Comparison of ENCODE assay signal across 10 cellular contexts in genomic region chr11:72643547-72643946, GRCh38. TPM values are rescaled to one million over a fixed set of nuclear protein-coding genes. Genes with fewer than 3 reads are reported as not detected.
DNase-seq lines count a peak whose midpoint lies in the region; ATAC-seq, FAIRE-seq and TF ChIP-seq lines count a peak whose summit lies in the region.
"Had no signal": no experiment of that assay in that cellular context is flagged by ENCODE, and none has a peak within 500 bp of the region (broad histone marks: within the 10 kb centered on the region; RNA-seq: fewer than 3 reads in every experiment).

No MANE protein-coding gene starts in this region.

- no TSS peak for BruUV-seq in HCT116 (replicated peaks; lab: Mats Ljungman, UMichigan)

- peak overlapping the region; percentile 21 to 48 for H3K4me3 Mint-ChIP-seq in activated T-cell treated with anti-CD3 and anti-CD28 coated beads, Interleukin-2, amount 50 U/mL, for 72 hours

- H3K27ac Mint-ChIP-seq in activated T-cell treated with anti-CD3 and anti-CD28 coated beads, Interleukin-2, amount 50 U/mL, for 72 hours: no peak overlapping the region

- no peaks in the 10 kb centered on the region for H3K36me3 Mint-ChIP-seq in activated T-cell treated with anti-CD3 and anti-CD28 coated beads, Interleukin-2, amount 50 U/mL, for 72 hours (ENCODE audit: insufficient read depth in 2 of 2)

- intact Hi-C loops in HCT116 (cut with micrococcal nuclease): loop anchor here (1.0 to 2.0 kb wide), 3 partner anchors 44 to 161 kb away; no protein-coding TSS in a partner anchor

- peak overlapping the region; percentile 44 to 59 for H3K4me3 ChIP-seq in HCT116 (replicated peaks in 1 of 2; ENCODE audit: low read depth in 1 of 2, low read length in 2 of 2)
- no peak overlapping the region for H3K4me3 ChIP-seq in keratinocyte (ENCODE audit: control insufficient read depth in 2 of 3, extremely low read depth in 1 of 3, insufficient read depth in 2 of 3, low read depth in 1 of 3, low read length in 3 of 3)

- POLR2A ChIA-PET in HCT116 (lab: Charles Lee): interaction anchor here (0.8 kb wide), 1 partner anchor 11 kb away, joined by 3 read pairs; no protein-coding TSS in a partner anchor

- H3K9ac ChIP-seq in HCT116 (ENCODE audit: low read length) (peak overlapping the region; percentile 45), keratinocyte (ENCODE audit: control insufficient read depth, extremely low read depth, insufficient read depth, low read length) (no peak overlapping the region)

- RAD21 ChIA-PET in HCT116 (lab: Charles Lee; ENCODE audit: low non-redundant PET in 1 of 2, low total read pairs in 2 of 2, uncharacterized antibody in 2 of 2, unreplicated experiment in 2 of 2): interaction anchor here in 1 of 2 experiments (0.8 to 1.5 kb wide), 4 partner anchors 35 to 172 kb away, joined by 3 to 7 read pairs (median 3); no protein-coding TSS in a partner anchor

- H3K27ac ChIP-seq in HCT116 (ENCODE audit: low read depth, low read length) (no peak overlapping the region; the same call in 1 of the 2 replicates), keratinocyte (ENCODE audit: control insufficient read depth, insufficient read depth, low read length) (peak overlapping the region; percentile 12)
- H3K27ac ChIP-seq: HL-60 had no signal

- TF ChIP-seq RAD21 in HCT116 (IDR thresholded peaks at IDR 0.05; ENCODE audit: low read depth): no peak

- dilution Hi-C loops in keratinocyte (cut with MboI; ENCODE audit: extremely low pct_ligation_motif_present, low sequenced_read_pairs): no loop called here

- H3K4me1 ChIP-seq in HCT116 (ENCODE audit: control insufficient read depth in 1 of 2, insufficient read depth in 2 of 2, low read length in 2 of 2): peaks cover 4 to 22% of the 10 kb centered on the region in 2 experiments; a peak in 3 of 4 replicates
- peaks cover 5% of the 10 kb centered on the region for H3K4me1 ChIP-seq in keratinocyte (ENCODE audit: control insufficient read depth, extremely low read depth, insufficient read depth, low read length)

- H4K20me1 ChIP-seq in HCT116 (ENCODE audit: insufficient read depth) (no peaks in the 10 kb centered on the region), keratinocyte (ENCODE audit: control insufficient read depth, extremely low read depth, insufficient read depth, low read length) (no peaks in the 10 kb centered on the region)

- no peaks in the 10 kb centered on the region for H3K9me3 Mint-ChIP-seq in activated T-cell treated with anti-CD3 and anti-CD28 coated beads, Interleukin-2, amount 50 U/mL, for 72 hours

- DNase-seq in AG20443 (ENCODE audit: low spot score) (peak; percentile 28), HCT116 (ENCODE audit: low read depth, low spot score) (peak; percentile 31), keratinocyte (ENCODE audit: low read depth, low spot score) (peak; percentile 55), NCI-H146 treated with DMSO at 0.1 percent for 48 hours (lab: John Stamatoyannopoulos, UW; ENCODE audit: unreplicated experiment) (no peak)
- no peak for DNase-seq in activated T-cell treated with anti-CD3 and anti-CD28 coated beads, Interleukin-2, amount 50 U/mL, for 72 hours

- no peak for TF ChIP-seq CTCF in HCT116 (IDR thresholded peaks at IDR 0.05 in 2 of 3, conservative IDR thresholded peaks at IDR 0.05 in 1 of 3; ENCODE audit: borderline replicate concordance in 1 of 3, insufficient read depth in 1 of 3, low read depth in 2 of 3, low read length in 2 of 3)
- TF ChIP-seq CTCF in keratinocyte (optimal IDR thresholded peaks at IDR 0.05 in 1 of 3, IDR thresholded peaks at IDR 0.05 in 1 of 3, conservative IDR thresholded peaks at IDR 0.05 in 1 of 3; ENCODE audit: extremely low read depth in 1 of 3, insufficient read depth in 2 of 3, low read length in 3 of 3): no peak

- H3K27me3 Mint-ChIP-seq in activated T-cell treated with anti-CD3 and anti-CD28 coated beads, Interleukin-2, amount 50 U/mL, for 72 hours (ENCODE audit: low read depth): no peaks in the 10 kb centered on the region

- H3K36me3 ChIP-seq in HCT116 (ENCODE audit: control insufficient read depth in 1 of 2, insufficient read depth in 2 of 2, low read length in 2 of 2) (no peaks in the 10 kb centered on the region), keratinocyte (ENCODE audit: control insufficient read depth in 2 of 2, extremely low read depth in 1 of 2, insufficient read depth in 2 of 2, low read length in 2 of 2) (no peaks in the 10 kb centered on the region)
- H3K36me3 ChIP-seq: gastroesophageal sphincter had no signal

- H3K9me1 ChIP-seq in keratinocyte (ENCODE audit: control insufficient read depth, extremely low read depth, insufficient read depth, low read length): no peaks in the 10 kb centered on the region

- H3K4me2 ChIP-seq in HCT116 (ENCODE audit: low read length) (peak overlapping the region; percentile 91), keratinocyte (ENCODE audit: control insufficient read depth, extremely low read depth, insufficient read depth, low read depth, low read length) (peak overlapping the region; percentile 70)

- H3K27me3 ChIP-seq in HCT116 (ENCODE audit: insufficient read depth, low read length) (peaks cover 13% of the 10 kb centered on the region; the same call in 1 of the 2 replicates), keratinocyte (ENCODE audit: control insufficient read depth, extremely low read depth, insufficient read depth, low read length) (peaks cover 33% of the 10 kb centered on the region)
- H3K27me3 ChIP-seq: gastroesophageal sphincter had no signal

- peak overlapping the region; percentile 32 for H2AFZ ChIP-seq in HCT116 (ENCODE audit: low read depth, low read length, poor library complexity, severe bottlenecking)
- peak overlapping the region; percentile 59 for H2AFZ ChIP-seq in keratinocyte (ENCODE audit: control insufficient read depth, low read length)

- FAIRE-seq in keratinocyte (lab: Jason Lieb, UNC): peak; percentile 57

- TF ChIP-seq POLR2A in HCT116 (IDR thresholded peaks at IDR 0.05; ENCODE audit: borderline replicate concordance, extremely low read depth, insufficient read depth, insufficient read length): no peak

- CTCF ChIA-PET in HCT116 (lab: Charles Lee): interaction anchor here (1.0 to 2.8 kb wide), 5 partner anchors 35 to 172 kb away, joined by 3 to 16 read pairs (median 14); no protein-coding TSS in a partner anchor

- no peaks in the 10 kb centered on the region for H3K4me1 Mint-ChIP-seq in activated T-cell treated with anti-CD3 and anti-CD28 coated beads, Interleukin-2, amount 50 U/mL, for 72 hours (ENCODE audit: low read depth)

- H3K9me3 ChIP-seq in HCT116 (ENCODE audit: control insufficient read depth in 1 of 2, insufficient read depth in 1 of 2, low read depth in 1 of 2, low read length in 2 of 2) (no peaks in the 10 kb centered on the region), keratinocyte (ENCODE audit: control insufficient read depth, low read depth, low read length) (no peaks in the 10 kb centered on the region)
- H3K9me3 ChIP-seq: gastroesophageal sphincter had no signal

- no peaks in the 10 kb centered on the region for H3K9me2 ChIP-seq in HCT116 (ENCODE audit: insufficient read depth)

- peak; percentile 21 for ATAC-seq in HCT116
- no peak for ATAC-seq in activated T-cell treated with anti-CD3 and anti-CD28 coated beads, Interleukin-2, amount 50 U/mL, for 72 hours (replicated peaks in 1 of 2)
- no peak for ATAC-seq in GM21390 (IDR thresholded peaks at IDR 0.05; ENCODE audit: unreplicated experiment)
- ATAC-seq in HG02981 (IDR thresholded peaks at IDR 0.05; ENCODE audit: unreplicated experiment): no peak
- ATAC-seq in GM21576 (IDR thresholded peaks at IDR 0.05; ENCODE audit: unreplicated experiment): no peak

- H3K79me2 ChIP-seq in HCT116 (ENCODE audit: insufficient read depth, low read length) (no peaks in the 10 kb centered on the region), keratinocyte (ENCODE audit: control insufficient read depth, insufficient read depth, low read length) (no peaks in the 10 kb centered on the region)

TF ChIP-seq in HCT116, 20 proteins besides CTCF, POLR2A, EP300 and RAD21:
- TF ChIP-seq ZBTB33 (IDR thresholded peaks at IDR 0.05; ENCODE audit: extremely low read depth, insufficient replicate concordance, low read length): no peak
- TF ChIP-seq CEBPB (IDR thresholded peaks at IDR 0.05; ENCODE audit: low read depth): no peak
- TF ChIP-seq FOSL1 (IDR thresholded peaks at IDR 0.05; ENCODE audit: low read depth): peak; percentile 84

RNA-seq across cellular contexts. Expression of gene PDE2A, which starts 30.7 kb away (rescaled TPM):
- 7.6 TPM for total RNA-seq in HCT116 (2021; ENCODE audit: unreplicated experiment)
- polyA plus RNA-seq in HCT116 (2012): 16.7 and 17.1 TPM in 2 replicates
- 1 to 10 TPM in 1 of 2 donors, under 1 TPM in 1; 0.77 to 1.7 TPM for total RNA-seq in activated T-cell treated with anti-CD3 and anti-CD28 coated beads, Interleukin-2, amount 50 U/mL, for 72 hours
- polyA plus RNA-seq in keratinocyte: 0.38 to 0.94 TPM (median 0.81 TPM) in 3 replicates
- 0.50 TPM for polyA plus RNA-seq in keratinocyte (2011; ENCODE audit: low read depth)
- 0.44 and 1.1 TPM in 2 replicates for polyA plus RNA-seq in keratinocyte (2011; cell fraction: cytosol; rRNA removed)
- polyA plus RNA-seq in keratinocyte (2011; cell fraction: nucleus; rRNA removed): 1.2 and 1.6 TPM in 2 replicates
- polyA plus RNA-seq in keratinocyte (2012; ENCODE audit: low replicate concordance): 0.56 and 0.81 TPM in 2 replicates
- polyA minus RNA-seq in keratinocyte: 0.96 to 2.6 TPM (median 2.1 TPM) in 3 replicates
- polyA minus RNA-seq in keratinocyte (2011; cell fraction: cytosol; rRNA and poly(A)+ RNA removed): 1.3 TPM
- polyA minus RNA-seq in keratinocyte (2011; cell fraction: nucleus; rRNA and poly(A)+ RNA removed): 0.74 and 1.2 TPM in 2 replicates

Comparison
In these comparisons a context has a peak if more than half of its experiments do, and no peak if none do; other contexts are left out.
1. DNase-seq: peak in AG20443 (single experiment), HCT116 (single experiment) and keratinocyte (single experiment); none in activated T-cell treated with anti-CD3 and anti-CD28 coated beads, Interleukin-2, amount 50 U/mL, for 72 hours (0 of 2) and NCI-H146 treated with DMSO at 0.1 percent for 48 hours (single experiment).
2. H3K4me3 ChIP-seq: peak in HCT116 (2 of 2); none in keratinocyte (0 of 3).